In genomic region chr5:149442563-149443182, GRCh38 we compare ENCODE assay signal across 8 cellular contexts.
A peak's percentile ranks its signal among the peaks of the same experiment; 100 is the strongest.
DNase-seq lines count a peak whose midpoint lies in the region; ATAC-seq and TF ChIP-seq lines count a peak whose summit lies in the region.

No MANE protein-coding gene starts in this region.

- no peak overlapping the region for H3K27ac ChIP-seq in WERI-Rb-1
- no peak overlapping the region for H3K27ac ChIP-seq in brain microvascular endothelial cell

- H3K36me3 ChIP-seq in WERI-Rb-1, result no peaks in the 10 kb centered on the region
- no peaks in the 10 kb centered on the region for H3K36me3 ChIP-seq in brain microvascular endothelial cell (replicated peaks)

- in situ Hi-C loops in brain microvascular endothelial cell (cut with HindIII; ENCODE audit: low pct_ligation_motif_present, low sequenced_read_pairs), result no loop called here

- DNase-seq in DMS114 treated with DMSO at 0.1 percent for 48 hours (lab: John Stamatoyannopoulos, UW; ENCODE audit: unreplicated experiment), result peak; percentile 19
- DNase-seq in NAMALWA (ENCODE audit: low spot score), result peak; percentile 63
- peak; percentile 83 for DNase-seq in WERI-Rb-1
- peak; percentile 76 for DNase-seq in brain microvascular endothelial cell
- DNase-seq in inferior parietal cortex (ENCODE audit: extremely low spot score), result peak; percentile 84
- DNase-seq in stimulated activated CD4-positive, alpha-beta T cell treated with anti-CD3 and anti-CD28 coated beads, Interleukin-12 subunit alpha, Interleukin-12 subunit beta, amount 100 ng/mL, for 24 hours (ENCODE audit: low read depth in 2 of 2), result peak; percentile 34 to 83
- no peak for DNase-seq in KG1 (lab: John Stamatoyannopoulos, UW)

- H3K9me3 ChIP-seq in WERI-Rb-1 (ENCODE audit: severe bottlenecking), result no peaks in the 10 kb centered on the region

- ATAC-seq in GM21737 (IDR thresholded peaks at IDR 0.05; ENCODE audit: unreplicated experiment), result peak; percentile 68

- H3K27me3 ChIP-seq in WERI-Rb-1 (ENCODE audit: insufficient read depth, low read depth, severe bottlenecking) (no peaks in the 10 kb centered on the region), brain microvascular endothelial cell (replicated peaks) (no peaks in the 10 kb centered on the region)

- H3K4me3 ChIP-seq in WERI-Rb-1 (ENCODE audit: low read depth, low read length), result no peak overlapping the region
- no peak overlapping the region for H3K4me3 ChIP-seq in brain microvascular endothelial cell (ENCODE audit: low read depth, low read length)

- TF ChIP-seq CTCF in WERI-Rb-1 (IDR thresholded peaks at IDR 0.05; ENCODE audit: low read depth, low read length), result peak; percentile 94
- peak; percentile 97 for TF ChIP-seq CTCF in brain microvascular endothelial cell (IDR thresholded peaks at IDR 0.05; ENCODE audit: low read depth, low read length, missing control alignments)
